ENCODE assay signal across 19 cellular contexts in genomic region chr4:85808864-85809263, GRCh38.
A peak's percentile ranks its signal among the peaks of the same experiment; 100 is the strongest.
DNase-seq lines count a peak whose midpoint lies in the region; ATAC-seq and TF ChIP-seq lines count a peak whose summit lies in the region.
"Had no signal": no experiment of that assay in that cellular context is flagged by ENCODE, and none has a peak within 500 bp of the region (broad histone marks: within the 10 kb centered on the region; RNA-seq: fewer than 3 reads in every experiment).

No MANE protein-coding gene starts in this region.

- ATAC-seq in right cardiac atrium (no peak), HG02759 (IDR thresholded peaks at IDR 0.05; ENCODE audit: unreplicated experiment) (no peak)

- H3K9me3 ChIP-seq in left ventricle myocardium inferior (replicated peaks) (no peaks in the 10 kb centered on the region), right cardiac atrium (ENCODE audit: control insufficient read depth, low read length) (no peaks in the 10 kb centered on the region), subcutaneous abdominal adipose tissue (ENCODE audit: control insufficient read depth in 5 of 5, low read length in 5 of 5) (no peaks in the 10 kb centered on the region)
- H3K9me3 ChIP-seq: BE2C, HAP-1 had no signal

- H3K9me3 Mint-ChIP-seq in nephron, result no peaks in the 10 kb centered on the region

- H3K27me3 ChIP-seq in left ventricle myocardium inferior (ENCODE audit: low read depth), result no peaks in the 10 kb centered on the region
- no peaks in the 10 kb centered on the region for H3K27me3 ChIP-seq in right cardiac atrium (ENCODE audit: control insufficient read depth, insufficient read depth)
- H3K27me3 ChIP-seq in subcutaneous abdominal adipose tissue (ENCODE audit: control insufficient read depth in 5 of 5, insufficient read depth in 4 of 5, low read length in 5 of 5), result no peaks in the 10 kb centered on the region
- no peaks in the 10 kb centered on the region for H3K27me3 ChIP-seq in dorsolateral prefrontal cortex
- H3K27me3 ChIP-seq: BE2C had no signal

- H3K4me3 ChIP-seq in left ventricle myocardium inferior (no peak overlapping the region), right cardiac atrium (ENCODE audit: low read length) (no peak overlapping the region), subcutaneous abdominal adipose tissue (ENCODE audit: low read depth in 1 of 5, low read length in 5 of 5) (no peak overlapping the region), dorsolateral prefrontal cortex (no peak overlapping the region)
- H3K4me3 ChIP-seq: HAP-1, SK-N-MC had no signal

- H3K36me3 ChIP-seq in left ventricle myocardium inferior, result no peaks in the 10 kb centered on the region
- no peaks in the 10 kb centered on the region for H3K36me3 ChIP-seq in subcutaneous abdominal adipose tissue (ENCODE audit: control insufficient read depth in 5 of 5, insufficient read depth in 5 of 5, low read length in 5 of 5)
- H3K36me3 ChIP-seq: BE2C, HAP-1 had no signal

- TF ChIP-seq CTCF in left ventricle myocardium inferior (IDR thresholded peaks at IDR 0.05; ENCODE audit: borderline replicate concordance), result no peak
- TF ChIP-seq CTCF in nephron (IDR thresholded peaks at IDR 0.05; ENCODE audit: unreplicated experiment in 3 of 3), result no peak
- no peak for TF ChIP-seq CTCF in dorsolateral prefrontal cortex (IDR thresholded peaks at IDR 0.05 in 54 of 56, conservative IDR thresholded peaks at IDR 0.05 in 2 of 56; ENCODE audit: low read depth in 1 of 56, partially characterized antibody in 56 of 56)

- H3K27ac ChIP-seq in left ventricle myocardium inferior (replicated peaks) (peak overlapping the region; percentile 78), right cardiac atrium (ENCODE audit: low read length) (no peak overlapping the region), subcutaneous abdominal adipose tissue (ENCODE audit: low read depth, low read length) (peak overlapping the region; percentile 39), dorsolateral prefrontal cortex (no peak overlapping the region)
- H3K27ac ChIP-seq: RWPE1, SK-N-MC had no signal

- peaks cover 39% of the 10 kb centered on the region for H3K4me1 ChIP-seq in left ventricle myocardium inferior
- peaks cover 7% of the 10 kb centered on the region for H3K4me1 ChIP-seq in right cardiac atrium (ENCODE audit: control insufficient read depth, insufficient read depth, low read length)
- peaks cover 3 to 29% (median 21%) of the 10 kb centered on the region in 5 donors for H3K4me1 ChIP-seq in subcutaneous abdominal adipose tissue (ENCODE audit: control insufficient read depth in 5 of 5, insufficient read depth in 5 of 5, low read length in 5 of 5)
- H3K4me1 ChIP-seq: BE2C had no signal

- H3K4me3 Mint-ChIP-seq in nephron, result no peak overlapping the region

- peak overlapping the region; percentile 79 to 93 (median 89) for H3K27ac Mint-ChIP-seq in nephron

- H3K27me3 Mint-ChIP-seq in nephron (ENCODE audit: low read depth), result no peaks in the 10 kb centered on the region

- H3K9ac ChIP-seq in subcutaneous abdominal adipose tissue (ENCODE audit: low read length in 5 of 5), result no peak overlapping the region

- DNase-seq in left ventricle myocardium inferior (no peak), right cardiac atrium (no peak), SW480 (ENCODE audit: low spot score) (peak; percentile 52), NCI-H2171 treated with DMSO at 0.1 percent for 48 hours (lab: John Stamatoyannopoulos, UW) (no peak), dorsolateral prefrontal cortex (no peak)
- DNase-seq: BE2C, DMS79, Kasumi-1, NCI-H1694 treated with DMSO at 0.1 percent for 48 hours, NCI-H2081 treated with DMSO at 0.1 percent for 48 hours, NCI-H446 treated with DMSO at 0.1 percent for 48 hours, NCI-H526 treated with DMSO at 0.1 percent for 48 hours, SHP77 treated with DMSO at 0.1 percent for 48 hours had no signal

- peaks cover 11% of the 10 kb centered on the region for H3K36me3 Mint-ChIP-seq in nephron (ENCODE audit: low read depth)

- intact Hi-C loops in left ventricle myocardium inferior (cut with micrococcal nuclease), result no loop called here
- intact Hi-C loops in right cardiac atrium (cut with DNase I), result no loop called here
- intact Hi-C loops in dorsolateral prefrontal cortex (cut with DNase I), result no loop called here

- peaks cover 42% of the 10 kb centered on the region for H3K4me1 Mint-ChIP-seq in nephron

Comparison
In these comparisons a context has a peak if more than half of its experiments do, and no peak if none do; other contexts are left out.
1. H3K27ac ChIP-seq: peak in left ventricle myocardium inferior (single experiment) and subcutaneous abdominal adipose tissue (single experiment); none in right cardiac atrium (single experiment) and dorsolateral prefrontal cortex (0 of 59).